Comparison of ENCODE assay signal across 8 cellular contexts in genomic region chr9:131676431-131676972, GRCh38.
A peak's percentile ranks its signal among the peaks of the same experiment; 100 is the strongest.
DNase-seq lines count a peak whose midpoint lies in the region; ATAC-seq and TF ChIP-seq lines count a peak whose summit lies in the region.

No MANE protein-coding gene starts in this region.

- peaks cover 7% of the 10 kb centered on the region for H3K4me1 ChIP-seq in parathyroid adenoma
- H3K4me1 ChIP-seq in SJCRH30 = peaks cover 41% of the 10 kb centered on the region

- H3K9me3 ChIP-seq in parathyroid adenoma (ENCODE audit: control insufficient read depth, low read length) (no peaks in the 10 kb centered on the region), SJCRH30 (replicated peaks) (no peaks in the 10 kb centered on the region)

- TF ChIP-seq CTCF in parathyroid adenoma (IDR thresholded peaks at IDR 0.05) = no peak

- no peak overlapping the region for H3K9ac ChIP-seq in parathyroid adenoma

- H3K4me3 ChIP-seq in parathyroid adenoma (ENCODE audit: low read depth, low read length) = no peak overlapping the region
- no peak overlapping the region for H3K4me3 ChIP-seq in SJCRH30

- TF ChIP-seq POLR2A in GM15510 (IDR thresholded peaks at IDR 0.05; ENCODE audit: borderline replicate concordance, extremely low read depth, insufficient read length) = peak; percentile 61

- H3K36me3 ChIP-seq in parathyroid adenoma (ENCODE audit: control insufficient read depth, insufficient read depth, low read length) (no peaks in the 10 kb centered on the region), SJCRH30 (no peaks in the 10 kb centered on the region; the same call in 1 of the 2 replicates)

- H3K27ac ChIP-seq in parathyroid adenoma (peak overlapping the region; percentile 3), SJCRH30 (no peak overlapping the region; the same call in 1 of the 2 replicates)

- DNase-seq in NCI-H82 (lab: John Stamatoyannopoulos, UW) (peak; percentile 85), SJCRH30 (no peak), occipital lobe (lab: John Stamatoyannopoulos, UW) (no peak)
- peak; percentile 42 to 52 for DNase-seq in central memory CD8-positive, alpha-beta T cell (ENCODE audit: low spot score in 2 of 2)

- no peak overlapping the region for H2AFZ ChIP-seq in parathyroid adenoma

- no peaks in the 10 kb centered on the region for H3K9me3 Mint-ChIP-seq in central memory CD8-positive, alpha-beta T cell

- peaks cover 82% of the 10 kb centered on the region for H3K4me1 Mint-ChIP-seq in central memory CD8-positive, alpha-beta T cell

- peak overlapping the region; percentile 99 for H3K27ac Mint-ChIP-seq in central memory CD8-positive, alpha-beta T cell (ENCODE audit: low read depth)

- ATAC-seq in central memory CD8-positive, alpha-beta T cell (replicated peaks; ENCODE audit: extremely low read depth, poor library complexity, severe bottlenecking) = peak; percentile 29
- no peak for ATAC-seq in GM18498 (IDR thresholded peaks at IDR 0.05; ENCODE audit: unreplicated experiment)
- ATAC-seq in HG03175 (IDR thresholded peaks at IDR 0.05; ENCODE audit: unreplicated experiment) = no peak

- H3K27me3 Mint-ChIP-seq in central memory CD8-positive, alpha-beta T cell = no peaks in the 10 kb centered on the region

- peak overlapping the region; percentile 72 for H3K4me3 Mint-ChIP-seq in central memory CD8-positive, alpha-beta T cell

- peaks cover 7% of the 10 kb centered on the region for H3K36me3 Mint-ChIP-seq in central memory CD8-positive, alpha-beta T cell (ENCODE audit: insufficient read depth)

- H3K79me2 ChIP-seq in parathyroid adenoma = peaks cover 7% of the 10 kb centered on the region

- H3K27me3 ChIP-seq in parathyroid adenoma (ENCODE audit: control insufficient read depth, insufficient read depth, low read length) = no peaks in the 10 kb centered on the region
- no peaks in the 10 kb centered on the region for H3K27me3 ChIP-seq in SJCRH30

- no peak overlapping the region for H3K4me2 ChIP-seq in parathyroid adenoma (ENCODE audit: low read length)

Comparison
In these comparisons a context has a peak if more than half of its experiments do, and no peak if none do; other contexts are left out.
1. DNase-seq: peak in NCI-H82 (single experiment) and central memory CD8-positive, alpha-beta T cell (2 of 2); none in SJCRH30 (0 of 2) and occipital lobe (single experiment).